In genomic region chr6:113258771-113259170, GRCh38 we compare ENCODE assay signal across 13 cellular contexts.
DNase-seq lines count a peak whose midpoint lies in the region; ATAC-seq and TF ChIP-seq lines count a peak whose summit lies in the region.
"Had no signal": no experiment of that assay in that cellular context is flagged by ENCODE, and none has a peak within 500 bp of the region (broad histone marks: within the 10 kb centered on the region; RNA-seq: fewer than 3 reads in every experiment).

No MANE protein-coding gene starts in this region.

- H2AFZ ChIP-seq in neuronal stem cell (ENCODE audit: low read length) = peak overlapping the region; percentile 57
- H2AFZ ChIP-seq: GM23248 had no signal

- H3K79me1 ChIP-seq in neuronal stem cell (ENCODE audit: low read depth, low read length) = no peaks in the 10 kb centered on the region

- no peaks in the 10 kb centered on the region for H3K36me3 ChIP-seq in neuronal stem cell (replicated peaks in 1 of 2; ENCODE audit: control insufficient read depth in 2 of 2, insufficient read depth in 2 of 2, low read length in 2 of 2)
- H3K36me3 ChIP-seq: BLaER1 treated with 17β-estradiol and CSF1 and Interleukin-3, amounts not matched to agents 10 nM and 100 nM had no signal

- H2BK5ac ChIP-seq in neuronal stem cell (ENCODE audit: low read length) = no peak overlapping the region

- no peak overlapping the region for H3K14ac ChIP-seq in neuronal stem cell (ENCODE audit: low read length)

- no peak overlapping the region for H3K4ac ChIP-seq in neuronal stem cell (ENCODE audit: low read length)

- no peak overlapping the region for H3K27ac ChIP-seq in neuronal stem cell (replicated peaks; ENCODE audit: low read length)
- no peak overlapping the region for H3K27ac ChIP-seq in foreskin keratinocyte
- H3K27ac ChIP-seq: BLaER1 treated with 17β-estradiol and CSF1 and Interleukin-3, amounts not matched to agents 10 nM and 100 nM; GM23248 had no signal

- H3K23ac ChIP-seq in neuronal stem cell (ENCODE audit: low read depth, low read length, poor library complexity) = no peak overlapping the region

- H3K4me2 ChIP-seq in neuronal stem cell (ENCODE audit: insufficient read depth, low read length, poor library complexity, severe bottlenecking) = no peak overlapping the region
- H3K4me2 ChIP-seq: BLaER1 treated with 17β-estradiol and CSF1 and Interleukin-3, amounts not matched to agents 10 nM and 100 nM had no signal

- H3K4me1 ChIP-seq in neuronal stem cell (ENCODE audit: control insufficient read depth in 2 of 2, insufficient read depth in 1 of 2, low read depth in 1 of 2, low read length in 2 of 2) (peaks cover 0 to 2% of the 10 kb centered on the region in 2 donors), foreskin keratinocyte (no peaks in the 10 kb centered on the region)
- H3K4me1 ChIP-seq: BLaER1 treated with 17β-estradiol and CSF1 and Interleukin-3, amounts not matched to agents 10 nM and 100 nM had no signal

- no peak overlapping the region for H2BK12ac ChIP-seq in neuronal stem cell (ENCODE audit: low read length)

- H3K27me3 ChIP-seq in neuronal stem cell (ENCODE audit: control insufficient read depth in 3 of 3, insufficient read depth in 3 of 3, low read depth in 1 of 3, low read length in 3 of 3) (no peaks in the 10 kb centered on the region), foreskin keratinocyte (no peaks in the 10 kb centered on the region)
- H3K27me3 ChIP-seq: BLaER1 treated with 17β-estradiol and CSF1 and Interleukin-3, amounts not matched to agents 10 nM and 100 nM had no signal

- peak; percentile 52 for DNase-seq in EH (ENCODE audit: low read depth)
- peak; percentile 3 for DNase-seq in H4 (ENCODE audit: low spot score)
- peak; percentile 12 for DNase-seq in fibroblast of peridontal ligament (ENCODE audit: extremely low read depth)
- no peak for DNase-seq in neuronal stem cell (ENCODE audit: low spot score)
- no peak for DNase-seq in UCSD-AML1 (lab: John Stamatoyannopoulos, UW; ENCODE audit: unreplicated experiment)
- no peak for DNase-seq in putamen (ENCODE audit: low spot score)
- no peak for DNase-seq in foreskin keratinocyte
- DNase-seq: Calu3; CD8-positive, alpha-beta T cell; DMS79 treated with DMSO at 0.1 percent for 48 hours; GM23248; HCEC 1CT had no signal

- no peak overlapping the region for H2AK5ac ChIP-seq in neuronal stem cell (ENCODE audit: low read depth, low read length)

- H3K9ac ChIP-seq in neuronal stem cell (ENCODE audit: low read depth, low read length, poor library complexity) = no peak overlapping the region
- H3K9ac ChIP-seq: BLaER1 treated with 17β-estradiol and CSF1 and Interleukin-3, amounts not matched to agents 10 nM and 100 nM; GM23248 had no signal

- H4K91ac ChIP-seq in neuronal stem cell (ENCODE audit: low read depth, low read length, poor library complexity) = no peak overlapping the region

- no peak overlapping the region for H4K8ac ChIP-seq in neuronal stem cell (ENCODE audit: low read depth, low read length)

- no peak for ATAC-seq in foreskin keratinocyte
- ATAC-seq: CD8-positive, alpha-beta T cell had no signal

- H3K9me3 ChIP-seq in neuronal stem cell (replicated peaks in 1 of 2; ENCODE audit: control insufficient read depth in 2 of 2, insufficient read depth in 1 of 2, low read depth in 1 of 2, low read length in 2 of 2) = peaks cover 4 to 26% of the 10 kb centered on the region in 2 donors

- no peak overlapping the region for H3K18ac ChIP-seq in neuronal stem cell (ENCODE audit: low read length)

- peak overlapping the region in 1 of 2 donors; percentile 7 for H3K4me3 ChIP-seq in neuronal stem cell (ENCODE audit: low read length in 2 of 2)
- H3K4me3 ChIP-seq: BLaER1 treated with 17β-estradiol and CSF1 and Interleukin-3, amounts not matched to agents 10 nM and 100 nM; GM23248 had no signal

- no peak overlapping the region for H2BK120ac ChIP-seq in neuronal stem cell (ENCODE audit: low read depth, low read length)

- no peak for TF ChIP-seq CTCF in foreskin keratinocyte (conservative IDR thresholded peaks at IDR 0.05)

- no peak overlapping the region for H2BK15ac ChIP-seq in neuronal stem cell (ENCODE audit: low read length)

- WGBS in neuronal stem cell (ENCODE audit: extremely low coverage in 2 of 2, insufficient read length in 2 of 2, insufficient replicate concordance in 1 of 2), 2 donors = no CpG with 5 or more reads among the region's 1 CpG

Comparison
In these comparisons a context has a peak if more than half of its experiments do, and no peak if none do; other contexts are left out.
1. DNase-seq: peak in EH (single experiment), H4 (single experiment) and fibroblast of peridontal ligament (single experiment); none in neuronal stem cell (single experiment), UCSD-AML1 (single experiment), putamen (single experiment) and foreskin keratinocyte (0 of 2).